In genomic region chr1:230066466-230067404, GRCh38 we compare ENCODE assay signal across 8 cellular contexts. TPM values are rescaled to one million over a fixed set of nuclear protein-coding genes. Genes with fewer than 3 reads are reported as not detected.
A peak's percentile ranks its signal among the peaks of the same experiment; 100 is the strongest.
DNase-seq lines count a peak whose midpoint lies in the region; ATAC-seq, FAIRE-seq and TF ChIP-seq lines count a peak whose summit lies in the region.

Gene GALNT2, plus strand, starts transcription at chr1:230067238. Its CDS starts 43 bp downstream, at chr1:230067281.

- TF ChIP-seq CTCF in HepG2 (CRISPR knock-in tag; IDR thresholded peaks at IDR 0.05), result peak; percentile 13; the same call in 1 of the 2 replicates

- CTCF ChIA-PET in HepG2 (lab: Yijun Ruan, JAX; ENCODE audit: low intra/inter-chr PET ratio, low total read pairs), result no interaction called here

- DNase-seq in CD1c-positive myeloid dendritic cell (ENCODE audit: extremely low spot score), result peak; percentile 97
- peak; percentile 98 for DNase-seq in NCI-H82 (lab: John Stamatoyannopoulos, UW)
- peak; percentile 78 to 87 for DNase-seq in activated CD4-positive, alpha-beta T cell treated with anti-CD3 and anti-CD28 coated beads, Interleukin-2, amount 50 U/mL, for 4 hours
- DNase-seq in dermis blood vessel endothelial cell, result peak; percentile 89
- peak; percentile 80 for DNase-seq in HepG2 (ENCODE audit: low spot score)
- peak; percentile 75 to 83 for DNase-seq in stimulated activated CD4-positive, alpha-beta T cell treated with anti-CD3 and anti-CD28 coated beads, Interleukin-2, amount 100 ng/mL, for 48 hours

- peak within 1 kb of the TSS; percentile 84 for H2AFZ ChIP-seq in HepG2 (ENCODE audit: low read length)

- no peaks in the 10 kb centered on the region for H3K36me3 ChIP-seq in HepG2 (replicated peaks in 1 of 2; ENCODE audit: control insufficient read depth in 1 of 2, insufficient read depth in 2 of 2, low read length in 2 of 2)

- WGBS in HepG2 (ENCODE audit: low lambda C conversion rate), result 0% methylated on average over 6 of the region's 104 CpGs

- H3K4me1 ChIP-seq in HepG2 (ENCODE audit: insufficient read depth, low read length), result peaks cover 40% of the 10 kb centered on the region

- H3K4me3 ChIP-seq in HepG2 (replicated peaks in 1 of 3; ENCODE audit: insufficient read depth in 1 of 3, low read depth in 2 of 3, low read length in 3 of 3), result peak within 1 kb of the TSS; percentile 84 to 93 (median 88)

- POLR2A ChIA-PET in HepG2 (lab: Yijun Ruan, JAX), result interaction anchor here (1.0 kb wide), 1 partner anchor 38 kb away, joined by 6 read pairs; no protein-coding TSS in a partner anchor

- H3K9ac ChIP-seq in HepG2 (ENCODE audit: insufficient read depth, low read depth, low read length), result peak within 1 kb of the TSS; percentile 80

- peak; percentile 42 to 69; a peak in 2 of 4 replicates for TF ChIP-seq POLR2A in HepG2 (IDR thresholded peaks at IDR 0.05; ENCODE audit: insufficient read depth in 1 of 2, low read depth in 2 of 2, low read length in 2 of 2)

- H3K27ac ChIP-seq in HepG2 (ENCODE audit: extremely low read length, insufficient read depth, low read length), result peak within 1 kb of the TSS; percentile 78

- no peaks in the 10 kb centered on the region for H3K27me3 ChIP-seq in HepG2 (ENCODE audit: control insufficient read depth in 1 of 2, insufficient read depth in 2 of 2, low read length in 2 of 2)

- H3K9me3 ChIP-seq in HepG2 (ENCODE audit: low read length), result peaks cover 3% of the 10 kb centered on the region; the same call in 1 of the 2 replicates

- no peak for FAIRE-seq in HepG2 (lab: Jason Lieb, UNC)

- H4K20me1 ChIP-seq in HepG2 (ENCODE audit: insufficient read depth, low read length), result peaks cover 18% of the 10 kb centered on the region; the same call in 1 of the 2 replicates

- TF ChIP-seq EP300 in HepG2 (IDR thresholded peaks at IDR 0.05; ENCODE audit: low read depth in 2 of 2, low read length in 2 of 2), result no peak
- no peak for TF ChIP-seq EP300 in HepG2 (CRISPR knock-in tag; IDR thresholded peaks at IDR 0.05; ENCODE audit: borderline replicate concordance)

- H3K79me2 ChIP-seq in HepG2 (ENCODE audit: insufficient read depth, low read length), result peaks cover 42% of the 10 kb centered on the region

- intact Hi-C loops in HepG2 (cut with micrococcal nuclease; ENCODE audit: unreplicated experiment), result loop anchor here (1.0 to 5.0 kb wide), 2 partner anchors 38 to 56 kb away; no protein-coding TSS in a partner anchor

- H3K4me2 ChIP-seq in HepG2 (ENCODE audit: low read depth, low read length), result peak within 1 kb of the TSS; percentile 98

- peak; percentile 57; the same call in 1 of the 2 replicates for TF ChIP-seq RAD21 in HepG2 (CRISPR knock-in tag; IDR thresholded peaks at IDR 0.05)

- no TSS peak for BruUV-seq in HepG2 (replicated peaks; lab: Mats Ljungman, UMichigan)

- in situ Hi-C loops in HepG2 (cut with HindIII; ENCODE audit: extremely low pct_ligation_motif_present, low pct_unique_long_range_greater_than_20kb), result no loop called here

- ATAC-seq in GM19397 (IDR thresholded peaks at IDR 0.05; ENCODE audit: unreplicated experiment), result peak; percentile 86
- peak; percentile 75 for ATAC-seq in HG03558 (IDR thresholded peaks at IDR 0.05; ENCODE audit: extremely low read depth, unreplicated experiment)
- ATAC-seq in HepG2, result peak; percentile 84

TF ChIP-seq in HepG2, 621 proteins besides CTCF, POLR2A, EP300 and RAD21 (continues in another document):
- TF ChIP-seq ZBTB2 (CRISPR knock-in tag; IDR thresholded peaks at IDR 0.05; ENCODE audit: low read depth) (peak; percentile 95), FIP1L1 (IDR thresholded peaks at IDR 0.05; ENCODE audit: borderline replicate concordance, insufficient read depth, low read depth, low read length) (no peak), ZNF136 (CRISPR knock-in tag; IDR thresholded peaks at IDR 0.05; ENCODE audit: low read depth) (no peak), NFE2L2 (IDR thresholded peaks at IDR 0.05; ENCODE audit: low read length) (no peak), KDM3A (CRISPR knock-in tag; IDR thresholded peaks at IDR 0.05; ENCODE audit: low read depth) (peak; percentile 18; the same call in 1 of the 2 replicates), SALL2 (CRISPR knock-in tag; IDR thresholded peaks at IDR 0.05) (no peak), LRRFIP1 (CRISPR knock-in tag; conservative IDR thresholded peaks at IDR 0.05) (no peak), TBL1XR1 (IDR thresholded peaks at IDR 0.05; ENCODE audit: borderline replicate concordance, low read length, partially characterized antibody) (no peak), ZNF234 (CRISPR knock-in tag; conservative IDR thresholded peaks at IDR 0.05) (no peak), E2F5 (CRISPR knock-in tag; conservative IDR thresholded peaks at IDR 0.05) (no peak), HOXA5 (CRISPR knock-in tag; IDR thresholded peaks at IDR 0.05) (0 out of 2 replicates have a peak, but pooled peaks have one; percentile 16), ZNF383 (CRISPR knock-in tag; IDR thresholded peaks at IDR 0.05; ENCODE audit: borderline replicate concordance) (no peak), POLR2AphosphoS2 (IDR thresholded peaks at IDR 0.05; ENCODE audit: low read depth, low read length) (no peak), TEF (CRISPR knock-in tag; IDR thresholded peaks at IDR 0.05) (no peak), ZNF619 (CRISPR knock-in tag; IDR thresholded peaks at IDR 0.05) (no peak)

RNA-seq across cellular contexts. Expression of gene GALNT2, which starts in this region (rescaled TPM):
- total RNA-seq in dermis blood vessel endothelial cell, result 49.4 and 90.3 TPM in 2 replicates
- total RNA-seq in HepG2 (2016; rRNA removed; fragmentation: Illumina TruSeq; extraction: Trizol), result 18.1 and 39.6 TPM in 2 replicates
- total RNA-seq in HepG2 (2016; cell fraction: cytosol; rRNA removed; fragmentation: Illumina TruSeq; extraction: Trizol; ENCODE audit: low read depth), result 5.4 TPM in 2 replicates
- total RNA-seq in HepG2 (2016; cell fraction: insoluble cytoplasmic fraction; rRNA removed; fragmentation: Illumina TruSeq; extraction: Trizol), result 15.0 and 40.1 TPM in 2 replicates
- 12.5 and 13.0 TPM in 2 replicates for total RNA-seq in HepG2 (2016; cell fraction: membrane; rRNA removed; fragmentation: Illumina TruSeq; extraction: Trizol)
- 37.9 and 44.3 TPM in 2 replicates for total RNA-seq in HepG2 (2016; cell fraction: nucleus; rRNA removed; fragmentation: Illumina TruSeq; extraction: Trizol)
- polyA plus RNA-seq in HepG2 (2011; rRNA removed), result 39.3 and 44.2 TPM in 2 replicates
- polyA plus RNA-seq in HepG2 (2011; cell fraction: cytosol; rRNA removed), result 49.4 and 53.3 TPM in 2 replicates
- polyA plus RNA-seq in HepG2 (2011; cell fraction: nucleus; rRNA removed), result 41.5 and 42.3 TPM in 2 replicates
- 62.4 and 72.1 TPM in 2 replicates for polyA plus RNA-seq in HepG2 (2012)
- 5.6 and 5.7 TPM in 2 replicates for polyA plus RNA-seq in HepG2 (2016; cell fraction: cytosol; fragmentation: Illumina TruSeq; extraction: Trizol; ENCODE audit: low read depth)
- 17.3 and 20.6 TPM in 2 replicates for polyA plus RNA-seq in HepG2 (2016; cell fraction: insoluble cytoplasmic fraction; fragmentation: Illumina TruSeq; extraction: Trizol; ENCODE audit: low read depth)
- polyA plus RNA-seq in HepG2 (2016; cell fraction: membrane; fragmentation: Illumina TruSeq; extraction: Trizol; ENCODE audit: low read depth), result 9.2 TPM in 2 replicates
- polyA plus RNA-seq in HepG2 (2016; cell fraction: nucleus; fragmentation: Illumina TruSeq; extraction: Trizol; ENCODE audit: insufficient read depth, low read depth), result 63.7 and 66.5 TPM in 2 replicates
- 56.6 and 150 TPM in 2 replicates for polyA minus RNA-seq in HepG2 (2011; rRNA and poly(A)+ RNA removed; ENCODE audit: low replicate concordance)
- 31.7 and 33.5 TPM in 2 replicates for polyA minus RNA-seq in HepG2 (2011; cell fraction: cytosol; rRNA and poly(A)+ RNA removed)
- 30.0 and 30.1 TPM in 2 replicates for polyA minus RNA-seq in HepG2 (2011; cell fraction: nucleus; rRNA and poly(A)+ RNA removed)

Comparison
In these comparisons a context has a peak if more than half of its experiments do, and no peak if none do; other contexts are left out.
1. Peak in every context shown above with its lines: DNase-seq, ATAC-seq, H3K4me3 ChIP-seq and H3K27ac ChIP-seq.